15 cellular contexts compared by ENCODE assay signal in the genomic region with DNA sequence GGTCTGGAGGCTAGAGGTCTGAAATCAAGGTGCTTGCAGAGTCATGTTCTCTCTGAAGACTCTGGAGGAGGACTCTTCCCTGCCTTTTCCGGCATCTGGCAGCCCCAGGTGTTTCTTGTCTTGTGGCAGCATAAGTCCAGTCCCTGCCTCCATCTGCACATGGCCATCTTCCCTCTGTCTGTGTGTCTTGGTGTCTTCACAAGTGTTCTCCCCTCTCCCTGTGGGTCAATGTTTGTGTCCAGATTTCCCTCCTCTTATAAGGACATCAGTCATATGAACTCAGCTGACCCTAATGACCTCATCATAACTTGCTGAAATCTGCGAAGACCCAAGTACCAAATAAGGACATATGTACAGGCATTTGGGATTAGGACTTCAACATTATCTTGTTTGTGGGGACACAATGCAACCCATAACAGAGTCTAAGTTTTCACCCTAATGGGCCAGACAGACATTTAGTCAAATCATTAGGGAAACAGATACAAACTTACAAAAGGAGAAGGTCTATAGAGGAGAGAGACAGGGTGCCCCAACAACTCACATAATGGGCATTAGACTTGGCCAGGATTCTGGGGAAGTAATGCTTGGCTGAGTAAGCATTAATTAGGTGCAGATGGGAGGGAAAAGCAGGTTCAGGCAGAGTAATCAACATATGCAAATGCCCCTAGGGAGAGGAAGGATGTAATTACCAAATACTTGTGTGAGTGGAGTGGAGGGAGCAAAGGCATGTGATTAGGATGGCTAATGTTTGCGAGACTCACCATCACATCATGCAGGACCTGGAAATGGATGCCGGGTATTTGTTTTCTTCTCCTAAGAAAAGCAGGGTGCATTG.
DNase-seq lines count a peak whose midpoint lies in the region; ATAC-seq lines count a peak whose summit lies in the region.
"Had no signal": no experiment of that assay in that cellular context is flagged by ENCODE, and none has a peak within 500 bp of the region (broad histone marks: within the 10 kb centered on the region; RNA-seq: fewer than 3 reads in every experiment).

No MANE protein-coding gene starts in this region.

- DNase-seq in CD1c-positive myeloid dendritic cell (ENCODE audit: extremely low spot score) (peak; percentile 40), LHCN-M2 (ENCODE audit: low read depth) (peak; percentile 15), RPMI8226 (peak; percentile 38), mesenchymal stem cell (no peak), sciatic nerve (ENCODE audit: low spot score) (no peak), T-helper 2 cell (no peak), activated T-cell treated with anti-CD3 and anti-CD28 coated beads for 4 hours (no peak)
- DNase-seq: activated CD8-positive, alpha-beta T cell treated with anti-CD3 and anti-CD28 coated beads for 36 hours; erythroblast; GOT3; immature natural killer cell; natural killer cell; PC-9; thyroid gland had no signal

- no peak overlapping the region for H2BK15ac ChIP-seq in mesenchymal stem cell (ENCODE audit: low read depth, poor library complexity, severe bottlenecking)

- H2BK12ac ChIP-seq in mesenchymal stem cell (ENCODE audit: low read length in 2 of 2), result peak overlapping the region in 1 of 2 experiments; percentile 3

- peaks cover 2% of the 10 kb centered on the region for H3K4me1 ChIP-seq in mesenchymal stem cell (ENCODE audit: control insufficient read depth, insufficient read depth, low read depth, low read length)

- 74% methylated on average over 3 of the region's 4 CpGs for WGBS in mesenchymal stem cell

- no peaks in the 10 kb centered on the region for H3K36me3 ChIP-seq in mesenchymal stem cell (ENCODE audit: control insufficient read depth in 1 of 2, insufficient read depth in 2 of 2, low read depth in 1 of 2, low read length in 2 of 2)
- H3K36me3 ChIP-seq: thyroid gland had no signal

- no peak overlapping the region for H3K4me3 ChIP-seq in mesenchymal stem cell (ENCODE audit: insufficient read depth in 1 of 2, low read depth in 1 of 2, low read length in 2 of 2)
- H3K4me3 ChIP-seq: PC-9, thyroid gland had no signal

- H3K4me2 ChIP-seq in mesenchymal stem cell (ENCODE audit: low read length, poor library complexity, severe bottlenecking), result no peak overlapping the region
- H3K4me2 ChIP-seq: PC-9 had no signal

- H2AK5ac ChIP-seq in mesenchymal stem cell (ENCODE audit: low read length, severe bottlenecking), result peak overlapping the region; percentile 23

- no peak overlapping the region for H2AFZ ChIP-seq in mesenchymal stem cell (ENCODE audit: low read depth, low read length)
- H2AFZ ChIP-seq: PC-9 had no signal

- no peak overlapping the region for H2BK5ac ChIP-seq in mesenchymal stem cell (ENCODE audit: low read depth, low read length, poor library complexity, severe bottlenecking)

- no peak overlapping the region for H2BK120ac ChIP-seq in mesenchymal stem cell (ENCODE audit: low read depth, low read length)

- H3K9ac ChIP-seq in mesenchymal stem cell (ENCODE audit: low read length), result no peak overlapping the region

- no peak overlapping the region for H4K91ac ChIP-seq in mesenchymal stem cell (ENCODE audit: low read length)

- H3K18ac ChIP-seq in mesenchymal stem cell (ENCODE audit: low read depth in 1 of 2, low read length in 2 of 2), result peak overlapping the region in 1 of 2 experiments; percentile 21

- no peak overlapping the region for H3K14ac ChIP-seq in mesenchymal stem cell (ENCODE audit: low read length in 2 of 2)

- no peak overlapping the region for H3K27ac ChIP-seq in mesenchymal stem cell (ENCODE audit: low read length, poor library complexity, severe bottlenecking)
- H3K27ac ChIP-seq: PC-9, thyroid gland had no signal

- ATAC-seq in GM21717 (IDR thresholded peaks at IDR 0.05; ENCODE audit: unreplicated experiment) (no peak), sciatic nerve (no peak)
- ATAC-seq: activated CD8-positive, alpha-beta T cell treated with anti-CD3 and anti-CD28 coated beads for 36 hours; natural killer cell had no signal

- no peaks in the 10 kb centered on the region for H3K9me3 ChIP-seq in mesenchymal stem cell (ENCODE audit: control insufficient read depth, low read length)
- H3K9me3 ChIP-seq: thyroid gland had no signal

- no peak overlapping the region for H4K8ac ChIP-seq in mesenchymal stem cell (ENCODE audit: low read length)

- no peak overlapping the region for H3K4ac ChIP-seq in mesenchymal stem cell (ENCODE audit: low read depth in 1 of 2, low read length in 2 of 2)

- intact Hi-C loops in sciatic nerve (cut with DNase I), result no loop called here

- H3K23ac ChIP-seq in mesenchymal stem cell (ENCODE audit: low read length in 2 of 2), result no peak overlapping the region

- no peaks in the 10 kb centered on the region for H3K79me1 ChIP-seq in mesenchymal stem cell (replicated peaks; ENCODE audit: low read length, poor library complexity, severe bottlenecking)

- no peaks in the 10 kb centered on the region for H3K27me3 ChIP-seq in mesenchymal stem cell (ENCODE audit: control insufficient read depth in 1 of 2, insufficient read depth in 1 of 2, low read length in 2 of 2)
- H3K27me3 ChIP-seq: thyroid gland had no signal

Comparison
In these comparisons a context has a peak if more than half of its experiments do, and no peak if none do; other contexts are left out.
1. DNase-seq: peak in CD1c-positive myeloid dendritic cell (single experiment), LHCN-M2 (single experiment) and RPMI8226 (single experiment); none in mesenchymal stem cell (single experiment), sciatic nerve (single experiment), T-helper 2 cell (0 of 5) and activated T-cell treated with anti-CD3 and anti-CD28 coated beads for 4 hours (single experiment).